In genomic region chr12:40105515-40106201, GRCh38 we compare ENCODE assay signal across 8 cellular contexts. TPM values are rescaled to one million over a fixed set of nuclear protein-coding genes. Genes with fewer than 3 reads are reported as not detected.
A peak's percentile ranks its signal among the peaks of the same experiment; 100 is the strongest.
DNase-seq lines count a peak whose midpoint lies in the region; ATAC-seq, FAIRE-seq and TF ChIP-seq lines count a peak whose summit lies in the region.

SLC2A13 (minus strand) TSS chr12:40106081; CDS start chr12:40105808, 273 bp downstream.

- peaks cover 33% of the 10 kb centered on the region for H3K27me3 Mint-ChIP-seq in activated T-helper 2 cell treated with anti-CD3 and anti-CD28 coated beads, Interferon-gamma antibody, Interleukin-2, Interleukin-4, amounts not matched to agents 10 μg/mL and 5 μg/mL and 100 μg/mL, durations not matched to agents 14 hours and 24 hours and 36 hours (ENCODE audit: low read depth)
- no peaks in the 10 kb centered on the region for H3K27me3 Mint-ChIP-seq in stimulated activated naive CD8-positive, alpha-beta T cell treated with anti-CD3 and anti-CD28 coated beads, Interleukin-15, amount 100 ng/mL, for 72 hours

- peak within 1 kb of the TSS; percentile 73 for H3K9ac ChIP-seq in neural cell (ENCODE audit: low read length)

- peak within 1 kb of the TSS; percentile 77 for H3K4me3 Mint-ChIP-seq in activated T-helper 2 cell treated with anti-CD3 and anti-CD28 coated beads, Interferon-gamma antibody, Interleukin-2, Interleukin-4, amounts not matched to agents 10 μg/mL and 5 μg/mL and 100 μg/mL, durations not matched to agents 14 hours and 24 hours and 36 hours (ENCODE audit: low read depth)
- peak within 1 kb of the TSS; percentile 81 to 83 for H3K4me3 Mint-ChIP-seq in stimulated activated naive CD8-positive, alpha-beta T cell treated with anti-CD3 and anti-CD28 coated beads, Interleukin-15, amount 100 ng/mL, for 72 hours

- intact Hi-C loops in activated T-helper 2 cell treated with anti-CD3 and anti-CD28 coated beads, Interferon-gamma antibody, Interleukin-2, Interleukin-4, amounts not matched to agents 10 μg/mL and 5 μg/mL and 100 μg/mL, durations not matched to agents 14 hours and 24 hours and 36 hours (cut with micrococcal nuclease), result loop anchor here (2.0 to 10.0 kb wide), 4 partner anchors 37 to 661 kb away; partner anchors contain the start of gene KIF21A

- no peaks in the 10 kb centered on the region for H3K9me2 ChIP-seq in neural cell (ENCODE audit: insufficient read depth, low read length)

- H3K27ac ChIP-seq in neural cell (ENCODE audit: low read length), result no peak within 1 kb of the TSS

- FAIRE-seq in RCC 7860 (lab: Jason Lieb, UNC), result no peak

- TF ChIP-seq CTCF in neural cell (IDR thresholded peaks at IDR 0.05; ENCODE audit: poor library complexity, severe bottlenecking), result peak; percentile 32

- no peaks in the 10 kb centered on the region for H3K9me3 ChIP-seq in neural cell (ENCODE audit: low read length)

- H3F3A ChIP-seq in neural cell (ENCODE audit: insufficient read depth, low read length, poor library complexity, severe bottlenecking), result no peaks in the 10 kb centered on the region

- H3K79me2 ChIP-seq in neural cell (replicated peaks; ENCODE audit: insufficient read depth, low read length), result no peaks in the 10 kb centered on the region

- H3K4me2 ChIP-seq in neural cell (ENCODE audit: low read length), result no peak within 1 kb of the TSS

- no peaks in the 10 kb centered on the region for H3K36me3 ChIP-seq in neural cell (ENCODE audit: insufficient read depth, low read length)

- H3K4me1 Mint-ChIP-seq in activated T-helper 2 cell treated with anti-CD3 and anti-CD28 coated beads, Interferon-gamma antibody, Interleukin-2, Interleukin-4, amounts not matched to agents 10 μg/mL and 5 μg/mL and 100 μg/mL, durations not matched to agents 14 hours and 24 hours and 36 hours (ENCODE audit: low read depth), result peaks cover 25% of the 10 kb centered on the region
- H3K4me1 Mint-ChIP-seq in stimulated activated naive CD8-positive, alpha-beta T cell treated with anti-CD3 and anti-CD28 coated beads, Interleukin-15, amount 100 ng/mL, for 72 hours, result peaks cover 41% of the 10 kb centered on the region

- DNase-seq in DMS114 treated with DMSO at 0.1 percent for 48 hours (lab: John Stamatoyannopoulos, UW; ENCODE audit: unreplicated experiment) (peak; percentile 46), HS-5 (ENCODE audit: low read depth) (peak; percentile 30), RCC 7860 (ENCODE audit: low spot score) (peak; percentile 24), fibroblast of the conjunctiva (ENCODE audit: low read depth) (peak; percentile 41)
- peak; percentile 62 for DNase-seq in activated T-helper 2 cell treated with anti-CD3 and anti-CD28 coated beads, Interferon-gamma antibody, Interleukin-2, Interleukin-4, amounts not matched to agents 10 μg/mL and 5 μg/mL and 100 μg/mL, durations not matched to agents 14 hours and 24 hours and 36 hours (ENCODE audit: low spot score)
- DNase-seq in stimulated activated naive CD8-positive, alpha-beta T cell treated with anti-CD3 and anti-CD28 coated beads, Interleukin-15, amount 100 ng/mL, for 72 hours, result peak; percentile 69 to 80

- no peak within 1 kb of the TSS for H3K27ac Mint-ChIP-seq in activated T-helper 2 cell treated with anti-CD3 and anti-CD28 coated beads, Interferon-gamma antibody, Interleukin-2, Interleukin-4, amounts not matched to agents 10 μg/mL and 5 μg/mL and 100 μg/mL, durations not matched to agents 14 hours and 24 hours and 36 hours
- H3K27ac Mint-ChIP-seq in stimulated activated naive CD8-positive, alpha-beta T cell treated with anti-CD3 and anti-CD28 coated beads, Interleukin-15, amount 100 ng/mL, for 72 hours, result no peak within 1 kb of the TSS

- no peaks in the 10 kb centered on the region for H3K9me3 Mint-ChIP-seq in activated T-helper 2 cell treated with anti-CD3 and anti-CD28 coated beads, Interferon-gamma antibody, Interleukin-2, Interleukin-4, amounts not matched to agents 10 μg/mL and 5 μg/mL and 100 μg/mL, durations not matched to agents 14 hours and 24 hours and 36 hours
- H3K9me3 Mint-ChIP-seq in stimulated activated naive CD8-positive, alpha-beta T cell treated with anti-CD3 and anti-CD28 coated beads, Interleukin-15, amount 100 ng/mL, for 72 hours, result no peaks in the 10 kb centered on the region

- no peaks in the 10 kb centered on the region for H3K27me3 ChIP-seq in neural cell (ENCODE audit: insufficient read depth, low read depth, low read length)

- H3K4me3 ChIP-seq in neural cell (ENCODE audit: low read length), result peak within 1 kb of the TSS; percentile 92

- no peak for TF ChIP-seq EP300 in neural cell (conservative IDR thresholded peaks at IDR 0.05; ENCODE audit: poor library complexity, severe bottlenecking)

- H2AFZ ChIP-seq in neural cell (ENCODE audit: low read depth, low read length), result peak within 1 kb of the TSS; percentile 43

- no peaks in the 10 kb centered on the region for H3K36me3 Mint-ChIP-seq in activated T-helper 2 cell treated with anti-CD3 and anti-CD28 coated beads, Interferon-gamma antibody, Interleukin-2, Interleukin-4, amounts not matched to agents 10 μg/mL and 5 μg/mL and 100 μg/mL, durations not matched to agents 14 hours and 24 hours and 36 hours (ENCODE audit: low read depth)

- no peaks in the 10 kb centered on the region for H4K20me1 ChIP-seq in neural cell (ENCODE audit: insufficient read depth)

- TF ChIP-seq RAD21 in neural cell (conservative IDR thresholded peaks at IDR 0.05), result peak; percentile 57

- peak; percentile 79 for ATAC-seq in GM21367 (IDR thresholded peaks at IDR 0.05; ENCODE audit: unreplicated experiment)
- ATAC-seq in stimulated activated naive CD8-positive, alpha-beta T cell treated with anti-CD3 and anti-CD28 coated beads, Interleukin-15, amount 100 ng/mL, for 72 hours, result peak; percentile 83

TF ChIP-seq in neural cell, 6 proteins besides CTCF, POLR2A, EP300 and RAD21:
- peak; percentile 36 for TF ChIP-seq POLR2AphosphoS5 (IDR thresholded peaks at IDR 0.05)
- TF ChIP-seq TAF1 (IDR thresholded peaks at IDR 0.05; ENCODE audit: low read depth), result no peak
- TF ChIP-seq SMC3 (conservative IDR thresholded peaks at IDR 0.05; ENCODE audit: poor library complexity), result peak; percentile 60
- TF ChIP-seq EZH2 (IDR thresholded peaks at IDR 0.05; ENCODE audit: borderline replicate concordance, insufficient read depth, low read length, poor library complexity, severe bottlenecking), result no peak
- no peak for TF ChIP-seq REST (IDR thresholded peaks at IDR 0.05; ENCODE audit: borderline replicate concordance)
- peak; percentile 71 for TF ChIP-seq MXI1 (conservative IDR thresholded peaks at IDR 0.05; ENCODE audit: poor library complexity, severe bottlenecking)

RNA-seq across cellular contexts. Expression of gene SLC2A13, which starts in this region (rescaled TPM):
- 2.5 and 2.9 TPM in 2 replicates for total RNA-seq in activated T-helper 2 cell treated with anti-CD3 and anti-CD28 coated beads, Interferon-gamma antibody, Interleukin-2, Interleukin-4, amounts not matched to agents 10 μg/mL and 5 μg/mL and 100 μg/mL, durations not matched to agents 14 hours and 24 hours and 36 hours
- 10.7 and 11.1 TPM in 2 replicates for polyA plus RNA-seq in neural cell
- 33.2 and 33.8 TPM in 2 replicates for polyA minus RNA-seq in neural cell

Comparison
In these comparisons a context has a peak if more than half of its experiments do, and no peak if none do; other contexts are left out.
1. DNase-seq: peak in every context shown above with its lines; median percentile 74 in stimulated activated naive CD8-positive, alpha-beta T cell treated with anti-CD3 and anti-CD28 coated beads, Interleukin-15, amount 100 ng/mL, for 72 hours; 62 in activated T-helper 2 cell treated with anti-CD3 and anti-CD28 coated beads, Interferon-gamma antibody, Interleukin-2, Interleukin-4, amounts not matched to agents 10 μg/mL and 5 μg/mL and 100 μg/mL, durations not matched to agents 14 hours and 24 hours and 36 hours; 46 in DMS114 treated with DMSO at 0.1 percent for 48 hours; 41 in fibroblast of the conjunctiva; 30 in HS-5; 24 in RCC 7860.